8 cellular contexts compared by ENCODE assay signal in the genomic region with DNA sequence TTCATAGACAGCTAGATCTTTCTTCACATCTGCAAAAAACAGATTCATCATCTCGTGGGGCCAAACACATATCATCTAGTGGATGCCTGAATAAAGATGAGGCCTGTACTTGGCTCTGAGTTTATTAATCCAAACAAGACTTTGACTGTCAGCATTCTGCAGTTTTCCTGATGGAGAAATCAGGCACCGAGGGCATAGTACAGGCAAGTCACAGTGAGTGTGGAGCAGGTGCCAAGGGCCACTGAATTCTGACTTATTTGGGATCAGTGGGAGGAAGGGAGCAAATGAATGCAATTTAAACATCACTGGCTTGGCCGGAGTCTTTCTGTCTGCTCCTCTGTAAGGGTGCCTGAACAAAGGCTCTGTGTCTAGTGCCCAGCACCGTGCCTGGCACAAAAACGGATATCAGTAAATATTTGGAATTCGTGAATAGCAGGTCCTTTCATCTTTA. TPM values are rescaled to one million over a fixed set of nuclear protein-coding genes. Genes with fewer than 3 reads are reported as not detected.
DNase-seq lines count a peak whose midpoint lies in the region; ATAC-seq and TF ChIP-seq lines count a peak whose summit lies in the region.

No MANE protein-coding gene starts in this region.

- H3K9ac ChIP-seq in SK-N-MC (ENCODE audit: insufficient read length): peak overlapping the region; percentile 65

- no peak for DNase-seq in GM06990 (ENCODE audit: extremely low read depth, insufficient read length)
- no peak for DNase-seq in SK-N-MC (ENCODE audit: low read depth, low spot score)
- no peak for DNase-seq in fibroblast of mammary gland (ENCODE audit: low read depth)
- DNase-seq in pons (ENCODE audit: low spot score): peak; percentile 84
- no peak for DNase-seq in NCI-H146 (lab: John Stamatoyannopoulos, UW)
- DNase-seq in H4 (ENCODE audit: low spot score): no peak
- DNase-seq in islet precursor cell: no peak

- TF ChIP-seq CTCF in GM06990 (IDR thresholded peaks at IDR 0.05; ENCODE audit: insufficient read depth, low read length, poor library complexity, severe bottlenecking) (no peak), fibroblast of mammary gland (conservative IDR thresholded peaks at IDR 0.05; ENCODE audit: control insufficient read depth, insufficient read depth, low read depth, low read length) (no peak)

- H3K27ac ChIP-seq in SK-N-MC: no peak overlapping the region

- no peak for ATAC-seq in HG03469 (IDR thresholded peaks at IDR 0.05; ENCODE audit: unreplicated experiment)

- H3K36me3 ChIP-seq in GM06990 (ENCODE audit: control insufficient read depth, insufficient read depth, low read length): no peaks in the 10 kb centered on the region
- no peaks in the 10 kb centered on the region for H3K36me3 ChIP-seq in SK-N-MC (ENCODE audit: insufficient read depth, low read length)

- H3K9me3 ChIP-seq in SK-N-MC (ENCODE audit: low read depth, low read length): no peaks in the 10 kb centered on the region

- H3K4me3 ChIP-seq in GM06990 (replicated peaks; ENCODE audit: low read depth, low read length): peak overlapping the region; percentile 67
- H3K4me3 ChIP-seq in SK-N-MC: peak overlapping the region; percentile 83
- peak overlapping the region; percentile 90 for H3K4me3 ChIP-seq in fibroblast of mammary gland (ENCODE audit: control insufficient read depth, low read depth, low read length)

- no peaks in the 10 kb centered on the region for H3K27me3 ChIP-seq in GM06990 (replicated peaks; ENCODE audit: control insufficient read depth, insufficient read depth, low read length)

RNA-seq across cellular contexts. Expression of a gene that starts 1.0 kb away (rescaled TPM):
- total RNA-seq in H4 (2014; rRNA removed; shearing (Covaris generic)): 89.4 and 100 TPM in 2 replicates
